In the genomic region with DNA sequence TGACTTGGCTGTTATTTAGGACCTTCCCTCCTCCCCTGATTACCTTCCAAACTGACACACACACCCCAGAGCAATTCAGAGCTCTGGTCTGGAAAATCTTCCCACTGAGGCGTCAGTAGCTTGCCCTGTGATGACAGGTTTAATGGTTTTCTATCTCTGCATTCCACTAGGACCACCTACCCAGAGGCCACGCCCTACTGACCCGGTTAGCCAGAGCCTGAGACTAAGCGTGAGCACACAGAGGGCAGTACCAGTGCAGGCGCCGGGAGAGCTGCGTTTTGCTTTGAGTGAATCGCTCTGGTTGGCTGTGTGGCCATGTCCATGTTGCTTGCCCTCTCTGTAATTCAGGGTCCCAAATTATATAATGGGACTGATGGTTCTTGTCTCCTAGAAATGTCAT, we compare ENCODE assay signal across 1 cellular context.
A peak's percentile ranks its signal among the peaks of the same experiment; 100 is the strongest.
TF ChIP-seq lines count a peak whose summit lies in the region.

No MANE protein-coding gene starts in this region.

TF ChIP-seq in HEK293, 187 proteins besides CTCF, POLR2A, EP300 and RAD21:
- TF ChIP-seq ZNF341 (tag by site-specific recombination; IDR thresholded peaks at IDR 0.05; ENCODE audit: low read depth) (peak; percentile 46; the same call in 1 of the 2 replicates), ZFHX2 (tag by site-specific recombination; conservative IDR thresholded peaks at IDR 0.05) (no peak)
